16 cellular contexts compared by ENCODE assay signal in the genomic region with DNA sequence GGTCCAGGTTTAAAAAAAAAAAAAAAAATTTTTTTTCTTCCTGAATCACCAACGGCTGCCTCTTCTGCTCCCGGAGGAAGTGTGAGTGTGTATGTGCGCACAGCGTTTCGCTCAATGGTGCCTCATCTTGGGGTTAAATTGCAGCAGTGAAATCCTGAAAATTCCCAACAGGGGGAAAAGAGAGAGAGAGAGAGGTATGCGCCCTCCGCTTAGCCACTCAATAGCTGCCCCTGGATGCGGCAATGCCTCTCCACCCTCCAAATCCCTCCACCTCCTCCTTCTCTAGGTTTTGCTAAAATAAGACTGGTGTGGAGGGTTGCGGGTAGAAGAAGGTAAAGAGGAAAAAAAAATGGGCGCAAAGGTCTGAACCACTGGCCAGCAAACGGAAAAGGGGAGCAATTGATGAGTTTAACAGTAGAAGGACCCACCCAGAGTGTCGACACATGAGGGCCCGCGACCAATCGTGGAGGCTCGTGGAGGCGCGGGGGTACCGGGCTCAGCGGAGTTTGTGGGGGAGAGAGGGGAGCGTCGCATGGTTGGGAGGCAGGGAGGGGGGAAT. TPM values are rescaled to one million over a fixed set of nuclear protein-coding genes. Genes with fewer than 3 reads are reported as not detected.
DNase-seq lines count a peak whose midpoint lies in the region; ATAC-seq and TF ChIP-seq lines count a peak whose summit lies in the region.
"Had no signal": no experiment of that assay in that cellular context is flagged by ENCODE, and none has a peak within 500 bp of the region (broad histone marks: within the 10 kb centered on the region; RNA-seq: fewer than 3 reads in every experiment).

No MANE protein-coding gene starts in this region.

- H3K4me3 Mint-ChIP-seq in GM23338 = peak overlapping the region; percentile 87
- H3K4me3 Mint-ChIP-seq in brain = peak overlapping the region; percentile 75 to 88 (median 86)
- no peak overlapping the region for H3K4me3 Mint-ChIP-seq in activated CD8-positive, alpha-beta memory T cell treated with anti-CD3 and anti-CD28 coated beads, Interleukin-2, amount 10 ng/mL, durations not matched to agents 7 days and 5 days
- H3K4me3 Mint-ChIP-seq: activated T-helper 1 cell treated with anti-CD3 and anti-CD28 coated beads, Interleukin-12 subunit alpha, Interleukin-12 subunit beta, Interleukin-2, Interleukin-4 antibody, amounts not matched to agents 30 ng/mL and 10 ng/mL and 1 ng/mL, durations not matched to agents 14 hours and 24 hours and 36 hours had no signal

- H3K4me3 ChIP-seq in ACC112 (ENCODE audit: low read depth, low read length) (0 out of 2 replicates have a peak overlapping the region, but pooled peaks have one; percentile 33), GM23338 (peak overlapping the region; percentile 96)
- H3K4me3 ChIP-seq: thyroid gland had no signal

- H3F3A ChIP-seq in GM23338 (replicated peaks; ENCODE audit: low read depth) = no peaks in the 10 kb centered on the region

- DNase-seq in GM23338 (ENCODE audit: low spot score) (peak; percentile 80), iPS-NIHi11 (ENCODE audit: low spot score) (peak; percentile 44), GM10266 (ENCODE audit: extremely low spot score) (no peak)
- no peak for DNase-seq in activated CD8-positive, alpha-beta memory T cell treated with anti-CD3 and anti-CD28 coated beads, Interleukin-2, amount 10 ng/mL, durations not matched to agents 7 days and 5 days
- DNase-seq: activated CD4-positive, alpha-beta T cell treated with anti-CD3 and anti-CD28 coated beads for 4 hours; DND-41; NCI-H2171; SK-N-SH; thyroid gland had no signal

- no peak overlapping the region for H3K27ac ChIP-seq in ACC112 (ENCODE audit: low read depth, low read length)
- 0 out of 2 replicates have a peak overlapping the region, but pooled peaks have one; percentile 5 for H3K27ac ChIP-seq in GM23338 (ENCODE audit: low read depth)
- H3K27ac ChIP-seq: epithelial cell of prostate, thyroid gland had no signal

- H3K27me3 ChIP-seq in ACC112 (ENCODE audit: insufficient read depth, low read length) (peaks cover 70% of the 10 kb centered on the region), GM23338 (ENCODE audit: insufficient read depth) (peaks cover 30% of the 10 kb centered on the region)

- CTCF ChIA-PET in activated CD8-positive, alpha-beta memory T cell treated with anti-CD3 and anti-CD28 coated beads, Interleukin-2, amount 10 ng/mL, durations not matched to agents 7 days and 5 days (lab: Charles Lee) = no interaction called here

- peaks cover 3% of the 10 kb centered on the region; the same call in 1 of the 3 replicates for H3K36me3 Mint-ChIP-seq in GM23338 (ENCODE audit: low read depth)
- H3K36me3 Mint-ChIP-seq in brain = peaks cover under 1% of the 10 kb centered on the region
- no peaks in the 10 kb centered on the region for H3K36me3 Mint-ChIP-seq in activated CD8-positive, alpha-beta memory T cell treated with anti-CD3 and anti-CD28 coated beads, Interleukin-2, amount 10 ng/mL, durations not matched to agents 7 days and 5 days

- H3K4me1 ChIP-seq in ACC112 (ENCODE audit: control insufficient read depth, insufficient read depth, low read length, unreplicated experiment) = no peaks in the 10 kb centered on the region
- peaks cover 19% of the 10 kb centered on the region for H3K4me1 ChIP-seq in GM23338 (ENCODE audit: insufficient read depth)

- H3K27ac Mint-ChIP-seq in GM23338 (0 out of 2 replicates have a peak overlapping the region, but pooled peaks have one; percentile 12), brain (peak overlapping the region in 4 of 5 experiments; percentile 34 to 76 (median 70))
- no peak overlapping the region for H3K27ac Mint-ChIP-seq in activated CD8-positive, alpha-beta memory T cell treated with anti-CD3 and anti-CD28 coated beads, Interleukin-2, amount 10 ng/mL, durations not matched to agents 7 days and 5 days
- H3K27ac Mint-ChIP-seq: activated T-helper 1 cell treated with anti-CD3 and anti-CD28 coated beads, Interleukin-12 subunit alpha, Interleukin-12 subunit beta, Interleukin-2, Interleukin-4 antibody, amounts not matched to agents 30 ng/mL and 10 ng/mL and 1 ng/mL, durations not matched to agents 14 hours and 24 hours and 36 hours had no signal

- ATAC-seq in GM23338 (peak; percentile 29), HG03135 (IDR thresholded peaks at IDR 0.05; ENCODE audit: unreplicated experiment) (no peak), GM21526 (IDR thresholded peaks at IDR 0.05; ENCODE audit: low FRiP score, unreplicated experiment) (no peak)
- ATAC-seq in activated CD8-positive, alpha-beta memory T cell treated with anti-CD3 and anti-CD28 coated beads, Interleukin-2, amount 10 ng/mL, durations not matched to agents 7 days and 5 days = no peak

- TF ChIP-seq CTCF in GM23338 (conservative IDR thresholded peaks at IDR 0.05; ENCODE audit: low read depth in 2 of 2) (no peak), brain (conservative IDR thresholded peaks at IDR 0.05) (no peak), GM10266 (IDR thresholded peaks at IDR 0.05; ENCODE audit: control insufficient read depth, insufficient read depth, low read depth, missing control alignments) (no peak)

- H3K9me3 Mint-ChIP-seq in GM23338 (no peaks in the 10 kb centered on the region), brain (peaks cover 2 to 12% (median 3%) of the 10 kb centered on the region in 5 experiments)
- H3K9me3 Mint-ChIP-seq in activated CD8-positive, alpha-beta memory T cell treated with anti-CD3 and anti-CD28 coated beads, Interleukin-2, amount 10 ng/mL, durations not matched to agents 7 days and 5 days (ENCODE audit: low read depth) = no peaks in the 10 kb centered on the region
- H3K9me3 Mint-ChIP-seq: activated T-helper 1 cell treated with anti-CD3 and anti-CD28 coated beads, Interleukin-12 subunit alpha, Interleukin-12 subunit beta, Interleukin-2, Interleukin-4 antibody, amounts not matched to agents 30 ng/mL and 10 ng/mL and 1 ng/mL, durations not matched to agents 14 hours and 24 hours and 36 hours had no signal

- H2AFZ ChIP-seq in ACC112 (ENCODE audit: low read length, unreplicated experiment) = no peak overlapping the region
- H2AFZ ChIP-seq in GM23338 = peak overlapping the region; percentile 78

- H3K4me1 Mint-ChIP-seq in GM23338 (peaks cover 29% of the 10 kb centered on the region), brain (peaks cover 32% of the 10 kb centered on the region)
- no peaks in the 10 kb centered on the region for H3K4me1 Mint-ChIP-seq in activated CD8-positive, alpha-beta memory T cell treated with anti-CD3 and anti-CD28 coated beads, Interleukin-2, amount 10 ng/mL, durations not matched to agents 7 days and 5 days

- H3K36me3 ChIP-seq in ACC112 (ENCODE audit: insufficient read depth, low read length) (no peaks in the 10 kb centered on the region), GM23338 (ENCODE audit: insufficient read depth) (no peaks in the 10 kb centered on the region)
- H3K36me3 ChIP-seq: thyroid gland had no signal

- H3K79me2 ChIP-seq in ACC112 (ENCODE audit: control insufficient read depth, insufficient read depth, low read length, unreplicated experiment) = no peaks in the 10 kb centered on the region
- peaks cover 7% of the 10 kb centered on the region; the same call in 1 of the 2 replicates for H3K79me2 ChIP-seq in GM23338 (replicated peaks; ENCODE audit: insufficient read depth)

- H4K20me1 ChIP-seq in GM23338 (replicated peaks; ENCODE audit: insufficient read depth) = peaks cover 8% of the 10 kb centered on the region

- peak overlapping the region; percentile 91 for H3K4me2 ChIP-seq in GM23338
- H3K4me2 ChIP-seq: SK-N-SH had no signal

- peaks cover 21% of the 10 kb centered on the region for H3K27me3 Mint-ChIP-seq in GM23338 (ENCODE audit: insufficient read depth, low read depth, poor library complexity)
- peaks cover 65% of the 10 kb centered on the region for H3K27me3 Mint-ChIP-seq in brain
- H3K27me3 Mint-ChIP-seq in activated CD8-positive, alpha-beta memory T cell treated with anti-CD3 and anti-CD28 coated beads, Interleukin-2, amount 10 ng/mL, durations not matched to agents 7 days and 5 days = peaks cover 56% of the 10 kb centered on the region

- no peaks in the 10 kb centered on the region for H3K9me2 ChIP-seq in GM23338 (ENCODE audit: insufficient read depth)
- H3K9me2 ChIP-seq: SK-N-SH had no signal

TF ChIP-seq in GM23338, 12 proteins besides CTCF, POLR2A, EP300 and RAD21 (continues in another document):
- TF ChIP-seq, protein P1, sequence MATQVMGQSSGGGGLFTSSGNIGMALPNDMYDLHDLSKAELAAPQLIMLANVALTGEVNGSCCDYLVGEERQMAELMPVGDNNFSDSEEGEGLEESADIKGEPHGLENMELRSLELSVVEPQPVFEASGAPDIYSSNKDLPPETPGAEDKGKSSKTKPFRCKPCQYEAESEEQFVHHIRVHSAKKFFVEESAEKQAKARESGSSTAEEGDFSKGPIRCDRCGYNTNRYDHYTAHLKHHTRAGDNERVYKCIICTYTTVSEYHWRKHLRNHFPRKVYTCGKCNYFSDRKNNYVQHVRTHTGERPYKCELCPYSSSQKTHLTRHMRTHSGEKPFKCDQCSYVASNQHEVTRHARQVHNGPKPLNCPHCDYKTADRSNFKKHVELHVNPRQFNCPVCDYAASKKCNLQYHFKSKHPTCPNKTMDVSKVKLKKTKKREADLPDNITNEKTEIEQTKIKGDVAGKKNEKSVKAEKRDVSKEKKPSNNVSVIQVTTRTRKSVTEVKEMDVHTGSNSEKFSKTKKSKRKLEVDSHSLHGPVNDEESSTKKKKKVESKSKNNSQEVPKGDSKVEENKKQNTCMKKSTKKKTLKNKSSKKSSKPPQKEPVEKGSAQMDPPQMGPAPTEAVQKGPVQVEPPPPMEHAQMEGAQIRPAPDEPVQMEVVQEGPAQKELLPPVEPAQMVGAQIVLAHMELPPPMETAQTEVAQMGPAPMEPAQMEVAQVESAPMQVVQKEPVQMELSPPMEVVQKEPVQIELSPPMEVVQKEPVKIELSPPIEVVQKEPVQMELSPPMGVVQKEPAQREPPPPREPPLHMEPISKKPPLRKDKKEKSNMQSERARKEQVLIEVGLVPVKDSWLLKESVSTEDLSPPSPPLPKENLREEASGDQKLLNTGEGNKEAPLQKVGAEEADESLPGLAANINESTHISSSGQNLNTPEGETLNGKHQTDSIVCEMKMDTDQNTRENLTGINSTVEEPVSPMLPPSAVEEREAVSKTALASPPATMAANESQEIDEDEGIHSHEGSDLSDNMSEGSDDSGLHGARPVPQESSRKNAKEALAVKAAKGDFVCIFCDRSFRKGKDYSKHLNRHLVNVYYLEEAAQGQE (IDR thresholded peaks at IDR 0.05; ENCODE audit: unreplicated experiment) = no peak

RNA-seq across cellular contexts. Expression of a gene that starts 0.9 kb away (rescaled TPM):
- 17.8 and 20.3 TPM in 2 replicates for total RNA-seq in GM23338 (2014; rRNA removed; shearing (Covaris generic))
- polyA plus RNA-seq in GM23338 (2016; fragmentation: Nextera tagmentation; extraction: Ambion mirVana) (6.8 and 7.4 TPM in 2 replicates), brain (ENCODE audit: insufficient read depth, low read depth, low replicate concordance) (305 TPM)
- total RNA-seq in activated CD8-positive, alpha-beta memory T cell treated with anti-CD3 and anti-CD28 coated beads, Interleukin-2, amount 10 ng/mL, durations not matched to agents 7 days and 5 days = 1 to 10 TPM; 1.4 to 2.1 TPM
- polyA plus RNA-seq: keratinocyte had no signal

Comparison
In these comparisons a context has a peak if more than half of its experiments do, and no peak if none do; other contexts are left out.
1. DNase-seq: peak in GM23338 (single experiment) and iPS-NIHi11 (single experiment); none in GM10266 (single experiment) and activated CD8-positive, alpha-beta memory T cell treated with anti-CD3 and anti-CD28 coated beads, Interleukin-2, amount 10 ng/mL, durations not matched to agents 7 days and 5 days (single experiment).